15 cellular contexts compared by ENCODE assay signal in genomic region chr9:673966-674526, GRCh38.
A peak's percentile ranks its signal among the peaks of the same experiment; 100 is the strongest.
DNase-seq lines count a peak whose midpoint lies in the region; ATAC-seq, FAIRE-seq and TF ChIP-seq lines count a peak whose summit lies in the region.
"Had no signal": no experiment of that assay in that cellular context is flagged by ENCODE, and none has a peak within 500 bp of the region (broad histone marks: within the 10 kb centered on the region; RNA-seq: fewer than 3 reads in every experiment).

No MANE protein-coding gene starts in this region.

- H3K9me3 Mint-ChIP-seq in nephron progenitor cell: peaks cover 22% of the 10 kb centered on the region

- H3K9me3 ChIP-seq in esophagus muscularis mucosa: peaks cover 0 to 6% (median under 1%) of the 10 kb centered on the region in 4 donors
- H3K9me3 ChIP-seq in stomach: peaks cover 0 to 8% (median 2%) of the 10 kb centered on the region in 4 donors
- H3K9me3 ChIP-seq: upper lobe of right lung had no signal

- TF ChIP-seq CTCF in esophagus muscularis mucosa (IDR thresholded peaks at IDR 0.05): no peak
- no peak for TF ChIP-seq CTCF in nephron progenitor cell (IDR thresholded peaks at IDR 0.05)
- no peak for TF ChIP-seq CTCF in stomach (IDR thresholded peaks at IDR 0.05)

- ATAC-seq in GM21723 (IDR thresholded peaks at IDR 0.05; ENCODE audit: unreplicated experiment): no peak
- ATAC-seq: upper lobe of right lung had no signal

- WGBS in esophagus muscularis mucosa: 68% methylated on average over 3 of the region's 3 CpGs
- WGBS in stomach, 5 donors: 38 to 50% (median 42%) methylated on average over 3 of the region's 3 CpGs

- H3K27me3 ChIP-seq in esophagus muscularis mucosa (no peaks in the 10 kb centered on the region), stomach (no peaks in the 10 kb centered on the region)
- H3K27me3 ChIP-seq: upper lobe of right lung had no signal

- H3K4me3 ChIP-seq in esophagus muscularis mucosa (no peak overlapping the region), stomach (no peak overlapping the region)
- H3K4me3 ChIP-seq: upper lobe of right lung had no signal

- DNase-seq in NCI-H345 treated with DMSO at 0.1 percent for 48 hours (lab: John Stamatoyannopoulos, UW; ENCODE audit: unreplicated experiment) (peak; percentile 19), esophagus muscularis mucosa (ENCODE audit: extremely low spot score) (no peak), nephron progenitor cell (no peak), OCI-M2 (lab: John Stamatoyannopoulos, UW; ENCODE audit: unreplicated experiment) (no peak), stomach (no peak), NCI-H2196 treated with DMSO at 0.1 percent for 48 hours (lab: John Stamatoyannopoulos, UW; ENCODE audit: unreplicated experiment) (no peak)
- DNase-seq: activated CD4-positive, CD25-positive, alpha-beta regulatory T cell; activated T-cell treated with anti-CD3 and anti-CD28 coated beads, Interleukin-2, amount 50 U/mL, for 24 hours; NCI-H1105; NK-92 treated with Interleukin-12 subunit alpha and Interleukin-12 subunit beta, amount 100 ng/mL, for 24 hours; upper lobe of right lung had no signal

- H3K4me3 Mint-ChIP-seq in nephron progenitor cell: no peak overlapping the region
- H3K4me3 Mint-ChIP-seq: activated T-cell treated with anti-CD3 and anti-CD28 coated beads, Interleukin-2, amount 50 U/mL, for 24 hours had no signal

- H3K27ac ChIP-seq in esophagus muscularis mucosa (replicated peaks in 1 of 4) (peak overlapping the region; percentile 35 to 66 (median 49)), stomach (peak overlapping the region in 1 of 5 donors; percentile 16)
- H3K27ac ChIP-seq: upper lobe of right lung had no signal

- intact Hi-C loops in esophagus muscularis mucosa (cut with DNase I): loop anchor here (5.0 kb wide), 1 partner anchor 52 kb away; no protein-coding TSS in a partner anchor
- intact Hi-C loops in stomach (cut with DNase I; ENCODE audit: low total_unique reads): no loop called here

- TF ChIP-seq POLR2A in esophagus muscularis mucosa (IDR thresholded peaks at IDR 0.05; ENCODE audit: low read depth) (no peak), stomach (IDR thresholded peaks at IDR 0.05) (no peak)

- peaks cover 18% of the 10 kb centered on the region for H3K4me1 Mint-ChIP-seq in nephron progenitor cell

- peak; percentile 21 for FAIRE-seq in A204.1 (lab: Jason Lieb, UNC)
- FAIRE-seq: endometrium, GM12891 had no signal

- H3K27ac Mint-ChIP-seq in nephron progenitor cell: peak overlapping the region; percentile 70
- H3K27ac Mint-ChIP-seq: activated T-cell treated with anti-CD3 and anti-CD28 coated beads, Interleukin-2, amount 50 U/mL, for 24 hours had no signal

- peaks cover 30 to 39% (median 34%) of the 10 kb centered on the region in 4 donors for H3K4me1 ChIP-seq in esophagus muscularis mucosa
- peaks cover 0 to 40% (median 14%) of the 10 kb centered on the region in 4 donors for H3K4me1 ChIP-seq in stomach

- no peak for TF ChIP-seq EP300 in esophagus muscularis mucosa (IDR thresholded peaks at IDR 0.05)
- TF ChIP-seq EP300 in stomach (IDR thresholded peaks at IDR 0.05): no peak

- H3K27me3 Mint-ChIP-seq in nephron progenitor cell (ENCODE audit: low read depth, poor library complexity): peaks cover 7% of the 10 kb centered on the region

- no peaks in the 10 kb centered on the region for H3K36me3 ChIP-seq in esophagus muscularis mucosa
- H3K36me3 ChIP-seq in stomach: no peaks in the 10 kb centered on the region
- H3K36me3 ChIP-seq: upper lobe of right lung had no signal

- H3K36me3 Mint-ChIP-seq in nephron progenitor cell (ENCODE audit: low read depth): peaks cover 44% of the 10 kb centered on the region
